In the genomic region with DNA sequence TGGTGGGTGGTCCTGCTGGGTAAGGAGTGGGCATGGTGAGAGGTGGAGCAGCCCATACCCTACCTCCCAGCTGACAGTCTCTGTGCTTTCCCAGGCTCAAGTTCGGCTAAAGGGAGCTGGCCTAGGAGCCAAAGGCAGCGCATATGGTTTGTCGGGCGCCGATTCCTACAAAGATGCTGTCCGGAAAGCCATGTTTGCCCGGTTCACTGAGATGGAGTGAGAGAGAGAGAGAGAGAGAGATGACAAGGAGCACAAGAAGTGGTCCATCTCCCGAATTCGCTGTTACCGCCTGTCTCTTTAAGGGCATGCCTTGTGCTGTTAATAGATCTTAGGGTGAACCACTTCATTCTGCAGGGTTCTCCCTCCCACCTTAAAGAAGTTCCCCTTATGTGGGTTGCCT, we compare ENCODE assay signal across 21 cellular contexts. TPM values are rescaled to one million over a fixed set of nuclear protein-coding genes. Genes with fewer than 3 reads are reported as not detected.
A peak's percentile ranks its signal among the peaks of the same experiment; 100 is the strongest.
DNase-seq lines count a peak whose midpoint lies in the region; ATAC-seq, FAIRE-seq and TF ChIP-seq lines count a peak whose summit lies in the region.
"Had no signal": no experiment of that assay in that cellular context is flagged by ENCODE, and none has a peak within 500 bp of the region (broad histone marks: within the 10 kb centered on the region; RNA-seq: fewer than 3 reads in every experiment).

No MANE protein-coding gene starts in this region.

- ATAC-seq in HG03135 (IDR thresholded peaks at IDR 0.05; ENCODE audit: unreplicated experiment), result no peak
- ATAC-seq: HCT116 had no signal

- H3K27me3 Mint-ChIP-seq in activated CD4-positive, alpha-beta T cell treated with anti-CD3 and anti-CD28 coated beads, Interleukin-2, amount 10 ng/mL, durations not matched to agents 24 days and 14 days, result no peaks in the 10 kb centered on the region
- H3K27me3 Mint-ChIP-seq in activated CD4-positive, alpha-beta T cell treated with anti-CD3 and anti-CD28 coated beads, Interleukin-2, amount 10 ng/mL, durations not matched to agents 7 days and 5 days, result no peaks in the 10 kb centered on the region
- H3K27me3 Mint-ChIP-seq in glutamatergic neuron (ENCODE audit: unreplicated experiment), result peaks cover 12% of the 10 kb centered on the region

- no peak overlapping the region for H3K4me3 Mint-ChIP-seq in activated CD4-positive, alpha-beta T cell treated with anti-CD3 and anti-CD28 coated beads, Interleukin-2, amount 10 ng/mL, durations not matched to agents 24 days and 14 days
- no peak overlapping the region for H3K4me3 Mint-ChIP-seq in activated CD4-positive, alpha-beta T cell treated with anti-CD3 and anti-CD28 coated beads, Interleukin-2, amount 10 ng/mL, durations not matched to agents 7 days and 5 days
- no peak overlapping the region for H3K4me3 Mint-ChIP-seq in glutamatergic neuron (ENCODE audit: unreplicated experiment)

- H3K36me3 Mint-ChIP-seq in activated CD4-positive, alpha-beta T cell treated with anti-CD3 and anti-CD28 coated beads, Interleukin-2, amount 10 ng/mL, durations not matched to agents 24 days and 14 days (ENCODE audit: low read depth), result peaks cover 57% of the 10 kb centered on the region
- peaks cover 62% of the 10 kb centered on the region for H3K36me3 Mint-ChIP-seq in activated CD4-positive, alpha-beta T cell treated with anti-CD3 and anti-CD28 coated beads, Interleukin-2, amount 10 ng/mL, durations not matched to agents 7 days and 5 days (ENCODE audit: low read depth)
- H3K36me3 Mint-ChIP-seq in glutamatergic neuron (ENCODE audit: unreplicated experiment), result peaks cover 6% of the 10 kb centered on the region

- CTCF ChIA-PET in activated CD4-positive, alpha-beta T cell treated with anti-CD3 and anti-CD28 coated beads, Interleukin-2, amount 10 ng/mL, durations not matched to agents 7 days and 5 days (lab: Charles Lee), result interaction anchor here (1.4 kb wide), 1 partner anchor 10 kb away, joined by 4 read pairs; no protein-coding TSS in a partner anchor

- no peaks in the 10 kb centered on the region for H3K4me1 Mint-ChIP-seq in activated CD4-positive, alpha-beta T cell treated with anti-CD3 and anti-CD28 coated beads, Interleukin-2, amount 10 ng/mL, durations not matched to agents 24 days and 14 days
- H3K4me1 Mint-ChIP-seq in activated CD4-positive, alpha-beta T cell treated with anti-CD3 and anti-CD28 coated beads, Interleukin-2, amount 10 ng/mL, durations not matched to agents 7 days and 5 days, result no peaks in the 10 kb centered on the region
- H3K4me1 Mint-ChIP-seq in glutamatergic neuron (ENCODE audit: low read depth, unreplicated experiment), result peaks cover 7% of the 10 kb centered on the region

- no peaks in the 10 kb centered on the region for H3K9me3 Mint-ChIP-seq in activated CD4-positive, alpha-beta T cell treated with anti-CD3 and anti-CD28 coated beads, Interleukin-2, amount 10 ng/mL, durations not matched to agents 24 days and 14 days
- no peaks in the 10 kb centered on the region for H3K9me3 Mint-ChIP-seq in activated CD4-positive, alpha-beta T cell treated with anti-CD3 and anti-CD28 coated beads, Interleukin-2, amount 10 ng/mL, durations not matched to agents 7 days and 5 days
- peaks cover 12% of the 10 kb centered on the region for H3K9me3 Mint-ChIP-seq in glutamatergic neuron (ENCODE audit: unreplicated experiment)

- H3K27ac Mint-ChIP-seq in activated CD4-positive, alpha-beta T cell treated with anti-CD3 and anti-CD28 coated beads, Interleukin-2, amount 10 ng/mL, durations not matched to agents 24 days and 14 days, result peak overlapping the region; percentile 40
- no peak overlapping the region for H3K27ac Mint-ChIP-seq in activated CD4-positive, alpha-beta T cell treated with anti-CD3 and anti-CD28 coated beads, Interleukin-2, amount 10 ng/mL, durations not matched to agents 7 days and 5 days
- H3K27ac Mint-ChIP-seq in glutamatergic neuron (ENCODE audit: unreplicated experiment), result peak overlapping the region; percentile 4

- intact Hi-C loops in activated CD4-positive, alpha-beta T cell treated with anti-CD3 and anti-CD28 coated beads, Interleukin-2, amount 10 ng/mL, durations not matched to agents 24 days and 14 days (cut with micrococcal nuclease), result no loop called here
- intact Hi-C loops in posterior vena cava (cut with DNase I), result no loop called here

- POLR2A ChIA-PET in activated CD4-positive, alpha-beta T cell treated with anti-CD3 and anti-CD28 coated beads, Interleukin-2, amount 10 ng/mL, durations not matched to agents 7 days and 5 days (lab: Charles Lee), result no interaction called here

- DNase-seq in activated CD4-positive, alpha-beta T cell treated with anti-CD3 and anti-CD28 coated beads, Interleukin-2, amount 10 ng/mL, durations not matched to agents 24 days and 14 days, result no peak
- DNase-seq in activated CD4-positive, alpha-beta T cell treated with anti-CD3 and anti-CD28 coated beads, Interleukin-2, amount 10 ng/mL, durations not matched to agents 7 days and 5 days, result no peak
- DNase-seq in HTR-8/SVneo (ENCODE audit: insufficient read length, low spot score) (no peak), glutamatergic neuron (no peak), posterior vena cava (ENCODE audit: low spot score) (peak; percentile 45), AG08395 (ENCODE audit: low spot score) (no peak)
- DNase-seq: Calu3, DMS79 treated with DMSO at 0.1 percent for 48 hours, GF-D8, NCI-H1092, NCI-H1417 treated with DMSO at 0.1 percent for 48 hours, NCI-H1694 treated with DMSO at 0.1 percent for 48 hours, NCI-H2081, NCI-H2227 treated with DMSO at 0.1 percent for 48 hours, NCI-H526 treated with DMSO at 0.1 percent for 48 hours, RPMI8226, SHP77 treated with DMSO at 0.1 percent for 48 hours had no signal

- TF ChIP-seq CTCF in glutamatergic neuron (IDR thresholded peaks at IDR 0.05; ENCODE audit: partially characterized antibody, unreplicated experiment), result no peak

- FAIRE-seq in HTR-8/SVneo (lab: Jason Lieb, UNC), result peak; percentile 57
- FAIRE-seq: GM12892, GM19239 had no signal

RNA-seq across cellular contexts. Expression of a gene that starts 29.5 kb away (rescaled TPM):
- total RNA-seq in activated CD4-positive, alpha-beta T cell treated with anti-CD3 and anti-CD28 coated beads, Interleukin-2, amount 10 ng/mL, durations not matched to agents 24 days and 14 days, result 154 and 161 TPM in 2 replicates
- total RNA-seq in activated CD4-positive, alpha-beta T cell treated with anti-CD3 and anti-CD28 coated beads, Interleukin-2, amount 10 ng/mL, durations not matched to agents 7 days and 5 days, result 100 to 1,000 TPM; 212 to 215 TPM
- 363 TPM for total RNA-seq in glutamatergic neuron (ENCODE audit: unreplicated experiment)
- 100 to 1,000 TPM in 1 of 2 donors, 10 to 100 TPM in 1; 83.5 to 108 TPM for total RNA-seq in posterior vena cava

RNA-seq across cellular contexts. Expression of a gene that starts 36.9 kb away (rescaled TPM):
- 0.14 and 0.31 TPM in 2 replicates for total RNA-seq in activated CD4-positive, alpha-beta T cell treated with anti-CD3 and anti-CD28 coated beads, Interleukin-2, amount 10 ng/mL, durations not matched to agents 24 days and 14 days
- not detected for total RNA-seq in activated CD4-positive, alpha-beta T cell treated with anti-CD3 and anti-CD28 coated beads, Interleukin-2, amount 10 ng/mL, durations not matched to agents 7 days and 5 days
- total RNA-seq in glutamatergic neuron (ENCODE audit: unreplicated experiment), result 41.2 TPM
- total RNA-seq in posterior vena cava, result 10 to 100 TPM; 27.8 to 48.0 TPM

Comparison
In these comparisons a context has a peak if more than half of its experiments do, and no peak if none do; other contexts are left out.
1. RNA of a gene that starts 36.9 kb away (total RNA-seq): 27.8 to 48.0 TPM in posterior vena cava and 41.2 TPM in glutamatergic neuron (single experiment); 0.14 to 0.31 TPM in activated CD4-positive, alpha-beta T cell treated with anti-CD3 and anti-CD28 coated beads, Interleukin-2, amount 10 ng/mL, durations not matched to agents 24 days and 14 days and not detected in activated CD4-positive, alpha-beta T cell treated with anti-CD3 and anti-CD28 coated beads, Interleukin-2, amount 10 ng/mL, durations not matched to agents 7 days and 5 days; every median in the first group is over 10 times any median in the second.